ENCODE assay signal across 16 cellular contexts in genomic region chr22:19244600-19245352, GRCh38. TPM values are rescaled to one million over a fixed set of nuclear protein-coding genes. Genes with fewer than 3 reads are reported as not detected.
A peak's percentile ranks its signal among the peaks of the same experiment; 100 is the strongest.
DNase-seq lines count a peak whose midpoint lies in the region; ATAC-seq and TF ChIP-seq lines count a peak whose summit lies in the region.
"Had no signal": no experiment of that assay in that cellular context is flagged by ENCODE, and none has a peak within 500 bp of the region (broad histone marks: within the 10 kb centered on the region; RNA-seq: fewer than 3 reads in every experiment).

No MANE protein-coding gene starts in this region.

- peak overlapping the region; percentile 28 for H3K27ac Mint-ChIP-seq in nephron progenitor cell
- H3K27ac Mint-ChIP-seq: B cell had no signal

- ATAC-seq in omental fat pad (ENCODE audit: low FRiP score): no peak
- ATAC-seq in HG03045 (IDR thresholded peaks at IDR 0.05; ENCODE audit: unreplicated experiment): no peak
- no peak for ATAC-seq in GM19395 (IDR thresholded peaks at IDR 0.05; ENCODE audit: unreplicated experiment)
- ATAC-seq: HCT116 had no signal

- H3K9me3 Mint-ChIP-seq in nephron progenitor cell: no peaks in the 10 kb centered on the region

- no peak for TF ChIP-seq CTCF in nephron progenitor cell (IDR thresholded peaks at IDR 0.05)
- TF ChIP-seq CTCF in omental fat pad (IDR thresholded peaks at IDR 0.05): no peak

- no peak overlapping the region for H3K4me3 Mint-ChIP-seq in nephron progenitor cell
- H3K4me3 Mint-ChIP-seq: B cell had no signal

- peaks cover 10% of the 10 kb centered on the region for H3K36me3 Mint-ChIP-seq in nephron progenitor cell (ENCODE audit: low read depth)

- H3K27me3 Mint-ChIP-seq in nephron progenitor cell (ENCODE audit: low read depth, poor library complexity): peaks cover 3% of the 10 kb centered on the region

- DNase-seq in NCI-H82 (lab: John Stamatoyannopoulos, UW): peak; percentile 2
- DNase-seq in NCI-H82 treated with DMSO at 0.1 percent for 48 hours (lab: John Stamatoyannopoulos, UW; ENCODE audit: unreplicated experiment): no peak
- DNase-seq in SIG-M5 treated with dmso at 0.1 percent for 504 hours (lab: John Stamatoyannopoulos, UW; ENCODE audit: unreplicated experiment): peak; percentile 35
- no peak for DNase-seq in nephron progenitor cell
- DNase-seq in omental fat pad (ENCODE audit: low spot score): no peak
- no peak for DNase-seq in activated CD4-positive, alpha-beta T cell treated with anti-CD3 and anti-CD28 coated beads for 48 hours
- DNase-seq: GM23248, KG1, NCI-H1092 treated with DMSO at 0.1 percent for 48 hours, NCI-H146, NCI-H2081, SHP77 had no signal

- no peaks in the 10 kb centered on the region for H3K4me1 Mint-ChIP-seq in nephron progenitor cell
- H3K4me1 Mint-ChIP-seq: B cell had no signal

RNA-seq across cellular contexts. Expression of gene CLTCL1, which starts 46.7 kb away (rescaled TPM):
- 10 to 100 TPM in 1 of 4 donors, 1 to 10 TPM in 3; 5.0 to 14.3 (median 5.9) TPM for total RNA-seq in omental fat pad

Comparison
In these comparisons a context has a peak if more than half of its experiments do, and no peak if none do; other contexts are left out.
1. DNase-seq: peak in NCI-H82 (single experiment) and SIG-M5 treated with dmso at 0.1 percent for 504 hours (single experiment); none in NCI-H82 treated with DMSO at 0.1 percent for 48 hours (single experiment), nephron progenitor cell (single experiment), omental fat pad (single experiment) and activated CD4-positive, alpha-beta T cell treated with anti-CD3 and anti-CD28 coated beads for 48 hours (single experiment).